ENCODE assay signal across 8 cellular contexts in the genomic region with DNA sequence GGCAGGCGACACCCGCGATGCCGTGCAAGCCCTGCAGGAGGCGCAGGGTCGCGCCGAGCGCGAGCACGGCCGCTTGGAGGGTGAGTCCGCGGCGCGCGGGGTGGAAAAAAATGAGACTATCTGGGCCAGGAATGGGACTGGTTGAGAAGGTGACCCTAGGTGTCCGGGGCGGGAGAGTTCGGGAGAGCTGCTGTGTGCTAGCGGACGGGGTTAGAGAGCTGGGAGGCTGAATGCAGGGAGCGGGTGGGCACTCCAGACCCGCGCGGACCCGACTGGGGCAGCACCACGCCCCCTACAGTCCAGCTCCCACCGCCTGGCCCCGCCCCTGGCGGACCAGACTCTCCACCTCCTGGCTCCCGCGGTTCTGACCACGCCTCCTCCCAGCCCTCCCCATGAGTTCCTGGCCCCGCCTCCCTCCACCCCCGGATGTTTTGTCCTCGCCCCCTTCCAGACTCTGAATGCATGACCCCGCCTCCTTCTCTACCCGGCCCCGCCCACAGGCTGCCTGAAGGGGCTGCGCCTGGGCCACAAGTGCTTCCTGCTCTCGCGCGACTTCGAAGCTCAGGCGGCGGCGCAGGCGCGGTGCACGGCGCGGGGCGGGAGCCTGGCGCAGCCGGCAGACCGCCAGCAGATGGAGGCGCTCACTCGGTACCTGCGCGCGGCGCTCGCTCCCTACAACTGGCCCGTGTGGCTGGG. TPM values are rescaled to one million over a fixed set of nuclear protein-coding genes. Genes with fewer than 3 reads are reported as not detected.
DNase-seq lines count a peak whose midpoint lies in the region; ATAC-seq and TF ChIP-seq lines count a peak whose summit lies in the region.

No MANE protein-coding gene starts in this region.

- H3K9me3 Mint-ChIP-seq in type B pancreatic cell = no peaks in the 10 kb centered on the region

- 1% methylated on average over 59 to 65 of the region's 65 CpGs for WGBS in heart right ventricle, 2 donors

- no peak overlapping the region for H3K9ac ChIP-seq in MM.1S (ENCODE audit: low read length)

- H3K36me3 Mint-ChIP-seq in type B pancreatic cell = no peaks in the 10 kb centered on the region

- H3K27ac ChIP-seq in MM.1S (ENCODE audit: low read length) (no peak overlapping the region), heart right ventricle (peak overlapping the region in 9 of 10 donors; percentile 52 to 79 (median 70))

- no peak overlapping the region for H2AFZ ChIP-seq in MM.1S (ENCODE audit: low read length)

- no peaks in the 10 kb centered on the region for H4K20me1 ChIP-seq in MM.1S (ENCODE audit: insufficient read depth, low read length)

- peak overlapping the region; percentile 93 for H3K4me3 Mint-ChIP-seq in type B pancreatic cell

- peaks cover 30% of the 10 kb centered on the region for H3K4me1 Mint-ChIP-seq in type B pancreatic cell (ENCODE audit: unreplicated experiment)

- peak overlapping the region; percentile 76 for H3K27ac Mint-ChIP-seq in type B pancreatic cell

- intact Hi-C loops in heart right ventricle (cut with DNase I) (no loop called here), posterior cingulate gyrus (cut with DNase I) (loop anchor here (5.0 kb wide), 3 partner anchors 58 to 117 kb away; no protein-coding TSS in a partner anchor)

- peak; percentile 100 for DNase-seq in Daoy (ENCODE audit: low read depth)
- peak; percentile 100 for DNase-seq in H4 (ENCODE audit: low spot score)
- DNase-seq in MM.1S = no peak
- peak; percentile 85 for DNase-seq in T follicular helper cell (ENCODE audit: low read depth)
- DNase-seq in amniotic epithelial cell (ENCODE audit: low read depth) = peak; percentile 95
- peak; percentile 98 for DNase-seq in heart right ventricle
- DNase-seq in posterior cingulate gyrus = peak; percentile 99 to 100 (median 99)
- DNase-seq in type B pancreatic cell (ENCODE audit: extremely low spot score, unreplicated experiment) = peak; percentile 100

- no peak overlapping the region for H3K4me3 ChIP-seq in MM.1S (ENCODE audit: low read length)
- peak overlapping the region; percentile 50 to 64 (median 60) for H3K4me3 ChIP-seq in heart right ventricle

- H3K27me3 ChIP-seq in MM.1S (replicated peaks; ENCODE audit: insufficient read depth, low read length) = peaks cover 22% of the 10 kb centered on the region; the same call in 1 of the 2 replicates
- peaks cover 0 to 85% (median 62%) of the 10 kb centered on the region in 7 donors for H3K27me3 ChIP-seq in heart right ventricle

- ATAC-seq in heart right ventricle = peak; percentile 92 to 97 (median 95)

- H3K4me2 ChIP-seq in MM.1S (ENCODE audit: low read depth, low read length) = no peak overlapping the region

- H3K9me3 ChIP-seq in MM.1S (replicated peaks; ENCODE audit: insufficient read depth, low read length) = no peaks in the 10 kb centered on the region
- no peaks in the 10 kb centered on the region for H3K9me3 ChIP-seq in heart right ventricle

- TF ChIP-seq CTCF in MM.1S (IDR thresholded peaks at IDR 0.05; ENCODE audit: low read length) (peak; percentile 16), heart right ventricle (IDR thresholded peaks at IDR 0.05) (peak; percentile 56 to 81 (median 74)), type B pancreatic cell (conservative IDR thresholded peaks at IDR 0.05) (peak; percentile 92)

- H3K36me3 ChIP-seq in MM.1S (replicated peaks; ENCODE audit: insufficient read depth, low read length) (no peaks in the 10 kb centered on the region), heart right ventricle (no peaks in the 10 kb centered on the region)

- H3K9me2 ChIP-seq in MM.1S (replicated peaks; ENCODE audit: insufficient read depth, low read length) = no peaks in the 10 kb centered on the region

- H3F3A ChIP-seq in MM.1S (ENCODE audit: insufficient read depth, low read length) = no peaks in the 10 kb centered on the region

- H3K4me1 ChIP-seq in MM.1S (ENCODE audit: low read length) (no peaks in the 10 kb centered on the region), heart right ventricle (peaks cover 0 to 31% (median 19%) of the 10 kb centered on the region in 9 donors)

- peaks cover 44% of the 10 kb centered on the region for H3K27me3 Mint-ChIP-seq in type B pancreatic cell

- no peaks in the 10 kb centered on the region for H3K79me2 ChIP-seq in MM.1S (ENCODE audit: low read length)

RNA-seq across cellular contexts. Expression of a gene that starts 1.5 kb away (rescaled TPM):
- total RNA-seq in Daoy (2014; rRNA removed; shearing (Covaris generic)) = 47.6 and 56.9 TPM in 2 replicates
- 0.45 and 4.6 TPM in 2 replicates for total RNA-seq in H4 (2014; rRNA removed; shearing (Covaris generic))
- total RNA-seq in heart right ventricle (10 to 100 TPM in 1 of 10 donors, 1 to 10 TPM in 9; 2.3 to 11.9 (median 3.8) TPM), type B pancreatic cell (ENCODE audit: low replicate concordance) (4.2 and 5.9 TPM in 2 replicates)
- polyA plus RNA-seq in heart right ventricle = 10 to 100 TPM in 1 of 2 donors, 1 to 10 TPM in 1; 5.6 to 12.9 TPM

RNA-seq across cellular contexts. Expression of a gene that starts 5.1 kb away (rescaled TPM):
- total RNA-seq in Daoy (2014; rRNA removed; shearing (Covaris generic)) = 0.17 and 2.4 TPM in 2 replicates
- 0.68 and 2.2 TPM in 2 replicates for total RNA-seq in H4 (2014; rRNA removed; shearing (Covaris generic))
- total RNA-seq in heart right ventricle = 1 to 10 TPM in 2 of 10 donors, under 1 TPM in 7, not detected in 1; 0.23 to 1.5 (median 0.59) TPM
- polyA plus RNA-seq in heart right ventricle = under 1 TPM; 0.07 to 0.17 TPM
- 0.38 and 7.8 TPM in 2 replicates for total RNA-seq in type B pancreatic cell (ENCODE audit: low replicate concordance)

RNA-seq across cellular contexts. Expression of a gene that starts 45.6 kb away (rescaled TPM):
- not detected in 2 replicates for total RNA-seq in Daoy (2014; rRNA removed; shearing (Covaris generic))
- not detected in 2 replicates for total RNA-seq in H4 (2014; rRNA removed; shearing (Covaris generic))
- total RNA-seq in heart right ventricle (not detected), type B pancreatic cell (ENCODE audit: low replicate concordance) (not detected in 2 replicates)
- not detected for polyA plus RNA-seq in heart right ventricle

Comparison
In these comparisons a context has a peak if more than half of its experiments do, and no peak if none do; other contexts are left out.
1. CTCF ChIP-seq: peak in every context shown above with its lines; median percentile 92 in type B pancreatic cell; 74 in heart right ventricle; 16 in MM.1S.